1 cellular context compared by ENCODE assay signal in the genomic region with DNA sequence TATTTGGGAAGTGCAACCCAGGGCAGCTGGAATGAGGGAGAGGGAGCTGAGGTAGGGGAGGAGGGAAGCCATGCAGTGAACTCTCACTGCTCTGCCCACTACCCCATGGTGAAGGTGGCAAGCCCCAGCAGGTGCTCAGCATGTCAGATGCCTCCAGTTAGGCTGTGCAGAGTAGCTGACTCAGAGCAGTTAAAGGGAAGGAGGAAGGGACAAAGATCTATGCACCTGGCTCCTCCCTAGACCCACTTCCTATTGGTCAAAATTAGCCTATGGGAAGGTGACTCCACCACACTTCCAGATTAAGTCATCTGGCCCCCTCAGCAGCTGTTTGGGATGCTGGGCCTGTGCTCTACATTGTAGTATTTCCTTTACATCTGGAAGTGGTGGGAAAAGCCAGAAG.
TF ChIP-seq lines count a peak whose summit lies in the region.

No MANE protein-coding gene starts in this region.

TF ChIP-seq in K562, 482 proteins besides CTCF, POLR2A, EP300 and RAD21:
- TF ChIP-seq PTRF (tag; IDR thresholded peaks at IDR 0.05), result no peak
- no peak for TF ChIP-seq U2AF2 (optimal IDR thresholded peaks at IDR 0.05; ENCODE audit: low read depth, low read length)
- TF ChIP-seq SRSF7 (optimal IDR thresholded peaks at IDR 0.05; ENCODE audit: low read depth, low read length), result no peak
- TF ChIP-seq PURB (CRISPR knock-in tag; IDR thresholded peaks at IDR 0.05; ENCODE audit: low read depth), result no peak
- no peak for TF ChIP-seq SRSF9 (IDR thresholded peaks at IDR 0.05; ENCODE audit: borderline replicate concordance, low read depth, low read length)
